ENCODE assay signal across 28 cellular contexts in genomic region chr7:122198581-122198980, GRCh38.
"Had no signal": no experiment of that assay in that cellular context is flagged by ENCODE, and none has a peak within 500 bp of the region (broad histone marks: within the 10 kb centered on the region; RNA-seq: fewer than 3 reads in every experiment).

No MANE protein-coding gene starts in this region.

- H3K4me1 Mint-ChIP-seq: naive thymus-derived CD8-positive, alpha-beta T cell; nephron progenitor cell; neural crest cell; stimulated activated effector memory CD8-positive, alpha-beta T cell treated with anti-CD3 and anti-CD28 coated beads, Interleukin-12 subunit alpha, Interleukin-12 subunit beta, amount 100 ng/mL, for 72 hours; stimulated activated naive B cell treated with anti-CD40 and anti-IgM and Interleukin-4, amounts not matched to agents 10 μg/mL and 1 μg/mL and 100 μg/mL, for 72 hours had no signal

- H3K4me3 Mint-ChIP-seq: naive thymus-derived CD8-positive, alpha-beta T cell; natural killer cell treated with Interleukin-12 subunit alpha and Interleukin-12 subunit beta and Interleukin-15 and Interleukin-18, amount 100 ng/mL, for 72 hours; nephron progenitor cell; neural crest cell; stimulated activated effector memory CD8-positive, alpha-beta T cell treated with anti-CD3 and anti-CD28 coated beads, Interleukin-12 subunit alpha, Interleukin-12 subunit beta, amount 100 ng/mL, for 72 hours; stimulated activated naive B cell treated with anti-CD40 and anti-IgM and Interleukin-4, amounts not matched to agents 10 μg/mL and 1 μg/mL and 100 μg/mL, for 72 hours; stimulated activated naive CD8-positive, alpha-beta T cell treated with anti-CD3 and anti-CD28 coated beads, Interleukin-15, Interleukin-2, amounts not matched to agents 100 ng/mL and 50 ng/mL, for 24 hours had no signal

- H3K9ac ChIP-seq: parathyroid adenoma had no signal

- H3K4me1 ChIP-seq: parathyroid adenoma, psoas muscle, sigmoid colon, stomach, tibial artery, transverse colon, vagina had no signal

- FAIRE-seq: small intestine, urothelium cell line had no signal

- H3K27me3 Mint-ChIP-seq: natural killer cell treated with Interleukin-12 subunit alpha and Interleukin-12 subunit beta and Interleukin-15 and Interleukin-18, amount 100 ng/mL, for 72 hours; progenitor cell of endocrine pancreas; stimulated activated naive CD8-positive, alpha-beta T cell treated with anti-CD3 and anti-CD28 coated beads, Interleukin-15, Interleukin-2, amounts not matched to agents 100 ng/mL and 50 ng/mL, for 24 hours had no signal

- H3K36me3 Mint-ChIP-seq: naive thymus-derived CD8-positive, alpha-beta T cell; natural killer cell treated with Interleukin-12 subunit alpha and Interleukin-12 subunit beta and Interleukin-15 and Interleukin-18, amount 100 ng/mL, for 72 hours; stimulated activated effector memory CD8-positive, alpha-beta T cell treated with anti-CD3 and anti-CD28 coated beads, Interleukin-12 subunit alpha, Interleukin-12 subunit beta, amount 100 ng/mL, for 72 hours; stimulated activated naive B cell treated with anti-CD40 and anti-IgM and Interleukin-4, amounts not matched to agents 10 μg/mL and 1 μg/mL and 100 μg/mL, for 72 hours had no signal

- H3K79me2 ChIP-seq: parathyroid adenoma had no signal

- H3K36me3 ChIP-seq: neutrophil, right lobe of liver, sigmoid colon, stomach, tibial artery, transverse colon, upper lobe of left lung, vagina had no signal

- H3K9me3 Mint-ChIP-seq: nephron progenitor cell; stimulated activated naive CD8-positive, alpha-beta T cell treated with anti-CD3 and anti-CD28 coated beads, Interleukin-15, Interleukin-2, amounts not matched to agents 100 ng/mL and 50 ng/mL, for 24 hours had no signal

- ATAC-seq: naive thymus-derived CD8-positive, alpha-beta T cell; natural killer cell treated with Interleukin-12 subunit alpha and Interleukin-12 subunit beta and Interleukin-15 and Interleukin-18, amount 100 ng/mL, for 72 hours; psoas muscle; right cardiac atrium; stimulated activated effector memory CD8-positive, alpha-beta T cell treated with anti-CD3 and anti-CD28 coated beads, Interleukin-12 subunit alpha, Interleukin-12 subunit beta, amount 100 ng/mL, for 72 hours; stimulated activated naive B cell treated with anti-CD40 and anti-IgM and Interleukin-4, amounts not matched to agents 10 μg/mL and 1 μg/mL and 100 μg/mL, for 72 hours had no signal

- H3K4me3 ChIP-seq: psoas muscle, right lobe of liver, sigmoid colon, stomach, tibial artery, transverse colon, upper lobe of left lung, vagina had no signal

- H3K27ac ChIP-seq: neutrophil, parathyroid adenoma, psoas muscle, right lobe of liver, sigmoid colon, stomach, tibial artery, transverse colon, upper lobe of left lung, vagina had no signal

- H3K9me3 ChIP-seq: neutrophil, psoas muscle, right lobe of liver, sigmoid colon, stomach, tibial artery, transverse colon, upper lobe of left lung, vagina had no signal

- H3K27ac Mint-ChIP-seq: naive thymus-derived CD8-positive, alpha-beta T cell; natural killer cell treated with Interleukin-12 subunit alpha and Interleukin-12 subunit beta and Interleukin-15 and Interleukin-18, amount 100 ng/mL, for 72 hours; nephron progenitor cell; progenitor cell of endocrine pancreas; stimulated activated effector memory CD8-positive, alpha-beta T cell treated with anti-CD3 and anti-CD28 coated beads, Interleukin-12 subunit alpha, Interleukin-12 subunit beta, amount 100 ng/mL, for 72 hours; stimulated activated naive B cell treated with anti-CD40 and anti-IgM and Interleukin-4, amounts not matched to agents 10 μg/mL and 1 μg/mL and 100 μg/mL, for 72 hours; stimulated activated naive CD8-positive, alpha-beta T cell treated with anti-CD3 and anti-CD28 coated beads, Interleukin-15, Interleukin-2, amounts not matched to agents 100 ng/mL and 50 ng/mL, for 24 hours had no signal

- H3K27me3 ChIP-seq: neutrophil, right lobe of liver, sigmoid colon, stomach, tibial artery, transverse colon, upper lobe of left lung, vagina had no signal

- DNase-seq: naive thymus-derived CD8-positive, alpha-beta T cell; nephron progenitor cell; nucleus accumbens; posterior cingulate gyrus; psoas muscle; right cardiac atrium; right lobe of liver; sigmoid colon; small intestine; stimulated activated CD4-positive, alpha-beta T cell treated with anti-CD3 and anti-CD28 coated beads, Interleukin-15, amount 100 ng/mL, for 24 hours; stimulated activated CD4-positive, alpha-beta T cell treated with anti-CD3 and anti-CD28 coated beads, Interleukin-2, amount 100 ng/mL, for 24 hours; stimulated activated CD4-positive, alpha-beta T cell treated with anti-CD3 and anti-CD28 coated beads, Interleukin-2, amount 100 ng/mL, for 48 hours; stimulated activated CD4-positive, alpha-beta T cell treated with anti-CD3 and anti-CD28 coated beads, Interleukin-4, amount 100 ng/mL, for 24 hours; stimulated activated naive B cell treated with anti-CD40 and anti-IgM and Interleukin-4, amounts not matched to agents 10 μg/mL and 1 μg/mL and 100 μg/mL, for 72 hours; stimulated activated naive CD4-positive, alpha-beta T cell treated with Interleukin-2 at 50 U/mL for 16 hours; stomach; tibial artery; transverse colon; upper lobe of left lung had no signal
